Comparison of ENCODE assay signal across 19 cellular contexts in genomic region chr6:152229330-152229729, GRCh38.
DNase-seq lines count a peak whose midpoint lies in the region; ATAC-seq, FAIRE-seq and TF ChIP-seq lines count a peak whose summit lies in the region.
"Had no signal": no experiment of that assay in that cellular context is flagged by ENCODE, and none has a peak within 500 bp of the region (broad histone marks: within the 10 kb centered on the region; RNA-seq: fewer than 3 reads in every experiment).

No MANE protein-coding gene starts in this region.

- no peak overlapping the region for H3K27ac ChIP-seq in HEK293 (ENCODE audit: extremely low read depth, low read depth, low read length)
- H3K27ac ChIP-seq in K562 (ENCODE audit: extremely low read depth, low read depth, low read length): no peak overlapping the region
- H3K27ac ChIP-seq in uterus: peak overlapping the region; percentile 2 to 60
- H3K27ac ChIP-seq in ascending aorta: no peak overlapping the region
- H3K27ac ChIP-seq: 22Rv1; A549; BLaER1 treated with 17β-estradiol and CSF1 and Interleukin-3, amounts not matched to agents 10 nM and 100 nM; C4-2B had no signal

- CTCF ChIA-PET in HEK293 (lab: Yijun Ruan, JAX): no interaction called here
- CTCF ChIA-PET in K562 (lab: Yijun Ruan, JAX; ENCODE audit: low intra/inter-chr PET ratio): no interaction called here

- TF ChIP-seq RAD21 in K562 (CRISPR knock-in tag; conservative IDR thresholded peaks at IDR 0.05 in 1 of 2, IDR thresholded peaks at IDR 0.05 in 1 of 2): no peak

- in situ Hi-C loops in K562 (cut with MboI): no loop called here

- intact Hi-C loops in K562 (cut with micrococcal nuclease) (no loop called here), uterus (cut with DNase I; ENCODE audit: low total_unique reads) (no loop called here), ascending aorta (cut with DNase I) (no loop called here)

- H3K36me3 ChIP-seq in HEK293 (ENCODE audit: control insufficient read depth in 2 of 2, insufficient read depth in 1 of 2, low read length in 2 of 2): peaks cover 4 to 32% of the 10 kb centered on the region in 2 experiments
- no peaks in the 10 kb centered on the region for H3K36me3 ChIP-seq in K562 (ENCODE audit: control insufficient read depth, insufficient read depth, low read length)
- no peaks in the 10 kb centered on the region for H3K36me3 ChIP-seq in uterus
- H3K36me3 ChIP-seq in ascending aorta: peaks cover 42 to 43% of the 10 kb centered on the region in 2 donors

- no peaks in the 10 kb centered on the region for H3K27me3 ChIP-seq in K562 (ENCODE audit: control insufficient read depth in 2 of 2, insufficient read depth in 2 of 2, low read length in 2 of 2)
- H3K27me3 ChIP-seq in uterus: no peaks in the 10 kb centered on the region
- H3K27me3 ChIP-seq in ascending aorta: no peaks in the 10 kb centered on the region
- H3K27me3 ChIP-seq: BLaER1 treated with 17β-estradiol and CSF1 and Interleukin-3, amounts not matched to agents 10 nM and 100 nM had no signal

- H3K4me3 ChIP-seq in HEK293 (ENCODE audit: low read depth, low read length) (no peak overlapping the region), K562 (no peak overlapping the region), uterus (no peak overlapping the region), ascending aorta (no peak overlapping the region)
- H3K4me3 ChIP-seq: A549; BLaER1 treated with 17β-estradiol and CSF1 and Interleukin-3, amounts not matched to agents 10 nM and 100 nM had no signal

- no peak overlapping the region for H3K9ac ChIP-seq in K562 (ENCODE audit: insufficient read depth in 1 of 2, low read depth in 2 of 2, low read length in 2 of 2)
- H3K9ac ChIP-seq: BLaER1 treated with 17β-estradiol and CSF1 and Interleukin-3, amounts not matched to agents 10 nM and 100 nM had no signal

- TF ChIP-seq POLR2A in K562 (conservative IDR thresholded peaks at IDR 0.05): no peak
- no peak for TF ChIP-seq POLR2A in uterus (IDR thresholded peaks at IDR 0.05)

- H3K9me1 ChIP-seq in K562 (ENCODE audit: control insufficient read depth, insufficient read depth, low read length): no peaks in the 10 kb centered on the region

- 0% methylated on average over 4 of the region's 4 CpGs for WGBS in K562 (ENCODE audit: insufficient coverage, low coverage, missing lambda C conversion rate)

- TF ChIP-seq EP300 in K562 (IDR thresholded peaks at IDR 0.05; ENCODE audit: low read length): no peak

- no peak for TF ChIP-seq CTCF in HEK293 (tag by site-specific recombination; IDR thresholded peaks at IDR 0.05)
- TF ChIP-seq CTCF in K562 (IDR thresholded peaks at IDR 0.05 in 2 of 3, conservative IDR thresholded peaks at IDR 0.05 in 1 of 3; ENCODE audit: insufficient read depth in 2 of 3, low read depth in 1 of 3, low read length in 3 of 3): no peak
- TF ChIP-seq CTCF in uterus (IDR thresholded peaks at IDR 0.05): no peak
- no peak for TF ChIP-seq CTCF in ascending aorta (IDR thresholded peaks at IDR 0.05)

- H4K20me1 ChIP-seq in K562 (replicated peaks; ENCODE audit: control insufficient read depth, insufficient read depth, low read length): no peaks in the 10 kb centered on the region
- H4K20me1 ChIP-seq: BLaER1 treated with 17β-estradiol and CSF1 and Interleukin-3, amounts not matched to agents 10 nM and 100 nM had no signal

- H3K9me3 ChIP-seq in HEK293 (ENCODE audit: control insufficient read depth, insufficient read depth, low read depth, low read length) (no peaks in the 10 kb centered on the region), K562 (replicated peaks; ENCODE audit: control insufficient read depth, insufficient read depth, low read depth, low read length) (no peaks in the 10 kb centered on the region), uterus (no peaks in the 10 kb centered on the region), ascending aorta (no peaks in the 10 kb centered on the region)
- H3K9me3 ChIP-seq: A549, Caco-2 had no signal

- no peaks in the 10 kb centered on the region for H3K4me1 ChIP-seq in HEK293 (ENCODE audit: control insufficient read depth, insufficient read depth, low read length)
- H3K4me1 ChIP-seq in K562 (replicated peaks in 1 of 2; ENCODE audit: control insufficient read depth in 2 of 2, insufficient read depth in 2 of 2, low read length in 2 of 2): no peaks in the 10 kb centered on the region
- peaks cover 0 to 12% of the 10 kb centered on the region in 2 donors for H3K4me1 ChIP-seq in uterus
- H3K4me1 ChIP-seq in ascending aorta: peaks cover 0 to 6% of the 10 kb centered on the region in 2 donors
- H3K4me1 ChIP-seq: A549; BLaER1 treated with 17β-estradiol and CSF1 and Interleukin-3, amounts not matched to agents 10 nM and 100 nM had no signal

- no peak for FAIRE-seq in K562 (lab: Jason Lieb, UNC)
- FAIRE-seq: A549, D721Med, GM12892, GM18507 had no signal

- no peak overlapping the region for H3K4me2 ChIP-seq in K562 (ENCODE audit: insufficient read depth, low read length)
- H3K4me2 ChIP-seq: A549; BLaER1 treated with 17β-estradiol and CSF1 and Interleukin-3, amounts not matched to agents 10 nM and 100 nM had no signal

- POLR2A ChIA-PET in HEK293 (lab: Yijun Ruan, JAX): no interaction called here
- POLR2A ChIA-PET in K562 (lab: Yijun Ruan, JAX): no interaction called here

- H3K79me2 ChIP-seq in K562 (ENCODE audit: control insufficient read depth, insufficient read depth, low read length): no peaks in the 10 kb centered on the region

- DNase-seq in K562 (ENCODE audit: extremely low read depth in 1 of 4, low spot score in 3 of 4) (no peak), uterus (no peak), NCI-H446 treated with DMSO at 0.1 percent for 48 hours (lab: John Stamatoyannopoulos, UW) (no peak), ascending aorta (ENCODE audit: low spot score in 2 of 2) (no peak)
- DNase-seq: AML-193; Caco-2; Calu3; CD4-positive, alpha-beta T cell; CD8-positive, alpha-beta T cell; DMS79 treated with DMSO at 0.1 percent for 48 hours; GF-D8 had no signal

- BruUV-seq in K562 (replicated peaks; lab: Mats Ljungman, UMichigan): no TSS peak

- H2AFZ ChIP-seq in K562 (ENCODE audit: low read depth, low read length): no peak overlapping the region

- no peak for ATAC-seq in K562
- ATAC-seq: A549; CD8-positive, alpha-beta T cell had no signal

TF ChIP-seq in HEK293, 187 proteins besides CTCF, POLR2A, EP300 and RAD21:
- TF ChIP-seq ZNF426 (tag by site-specific recombination; IDR thresholded peaks at IDR 0.05): no peak
- 0 out of 2 replicates have a peak, but pooled peaks have one; percentile 18 for TF ChIP-seq SCRT2 (tag by site-specific recombination; IDR thresholded peaks at IDR 0.05)

TF ChIP-seq in K562, 482 proteins besides CTCF, POLR2A, EP300 and RAD21:
- no peak for TF ChIP-seq YY1 (IDR thresholded peaks at IDR 0.05; ENCODE audit: borderline replicate concordance in 1 of 3, control insufficient read depth in 1 of 3, extremely low read depth in 1 of 3, insufficient read depth in 3 of 3, insufficient read length in 1 of 3, insufficient replicate concordance in 2 of 3, low read depth in 1 of 3, low read length in 2 of 3)
- peak; percentile 94 for TF ChIP-seq DACH1 (IDR thresholded peaks at IDR 0.05; ENCODE audit: partially characterized antibody)
- TF ChIP-seq KDM4B (IDR thresholded peaks at IDR 0.05; ENCODE audit: borderline replicate concordance in 2 of 2, low read depth in 1 of 2): no peak
- no peak for TF ChIP-seq ARID1B (IDR thresholded peaks at IDR 0.05)
- no peak for TF ChIP-seq HDAC6 (IDR thresholded peaks at IDR 0.05; ENCODE audit: low read depth, low read length)

Comparison
In these comparisons a context has a peak if more than half of its experiments do, and no peak if none do; other contexts are left out.
1. H3K27ac ChIP-seq: peak in uterus (2 of 2); none in HEK293 (single experiment), K562 (single experiment) and ascending aorta (0 of 2).